In the genomic region with DNA sequence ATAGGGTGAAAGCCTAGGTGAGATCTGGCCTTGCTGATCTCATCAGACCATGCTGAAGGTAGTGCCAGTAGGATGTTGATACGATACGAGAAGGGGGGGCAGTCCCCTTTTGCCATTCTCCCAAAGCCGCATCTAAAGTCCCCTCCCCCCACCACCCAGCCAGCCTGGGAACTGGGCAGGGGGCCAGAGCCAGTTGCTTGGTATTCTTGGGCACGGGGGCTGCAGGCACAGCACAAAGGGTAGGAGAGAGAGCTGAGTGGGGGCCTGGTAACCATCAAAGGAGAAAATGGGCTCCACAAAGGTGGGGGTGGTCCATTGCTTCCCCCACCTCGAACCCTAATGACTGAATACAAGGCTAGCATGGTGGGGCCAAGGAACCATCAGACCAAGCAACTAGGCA, we compare ENCODE assay signal across 18 cellular contexts. TPM values are rescaled to one million over a fixed set of nuclear protein-coding genes. Genes with fewer than 3 reads are reported as not detected.
DNase-seq lines count a peak whose midpoint lies in the region; ATAC-seq and TF ChIP-seq lines count a peak whose summit lies in the region.
"Had no signal": no experiment of that assay in that cellular context is flagged by ENCODE, and none has a peak within 500 bp of the region (broad histone marks: within the 10 kb centered on the region; RNA-seq: fewer than 3 reads in every experiment).

No MANE protein-coding gene starts in this region.

- TF ChIP-seq POLR2A in thyroid gland (IDR thresholded peaks at IDR 0.05): no peak

- H3K27ac ChIP-seq in thyroid gland: peak overlapping the region in 2 of 3 donors; percentile 10 to 35
- H3K27ac ChIP-seq: HL-60, right lobe of liver, SK-N-MC had no signal

- CTCF ChIA-PET in activated naive CD4-positive, alpha-beta T cell treated with anti-CD3 and anti-CD28 coated beads for 36 hours (lab: Charles Lee): interaction anchor here (1.0 to 3.2 kb wide), 3 partner anchors 17 to 81 kb away, joined by 3 to 12 read pairs (median 6); no protein-coding TSS in a partner anchor
- CTCF ChIA-PET in activated naive CD4-positive, alpha-beta T cell treated with anti-CD3 and anti-CD28 coated beads, Interleukin-2, amount 10 ng/mL, durations not matched to agents 7 days and 5 days (lab: Charles Lee): interaction anchor here (0.8 to 1.2 kb wide), 3 partner anchors 41 to 149 kb away, joined by 3 read pairs; no protein-coding TSS in a partner anchor

- intact Hi-C loops in activated naive CD4-positive, alpha-beta T cell treated with anti-CD3 and anti-CD28 coated beads for 36 hours (cut with micrococcal nuclease): no loop called here
- intact Hi-C loops in thyroid gland (cut with DNase I): no loop called here

- H3K36me3 ChIP-seq in thyroid gland: peaks cover 35 to 37% of the 10 kb centered on the region in 2 donors

- H3K9me3 ChIP-seq in thyroid gland: no peaks in the 10 kb centered on the region
- H3K9me3 ChIP-seq: right lobe of liver, upper lobe of left lung had no signal

- no peaks in the 10 kb centered on the region for H3K27me3 ChIP-seq in thyroid gland
- H3K27me3 ChIP-seq: right lobe of liver, upper lobe of left lung had no signal

- no peak overlapping the region for H3K4me3 Mint-ChIP-seq in activated naive CD4-positive, alpha-beta T cell treated with anti-CD3 and anti-CD28 coated beads for 36 hours
- H3K4me3 Mint-ChIP-seq in activated naive CD4-positive, alpha-beta T cell treated with anti-CD3 and anti-CD28 coated beads, Interleukin-2, amount 10 ng/mL, durations not matched to agents 7 days and 5 days: no peak overlapping the region
- H3K4me3 Mint-ChIP-seq in chondrocyte (ENCODE audit: unreplicated experiment): no peak overlapping the region
- no peak overlapping the region for H3K4me3 Mint-ChIP-seq in nephron
- H3K4me3 Mint-ChIP-seq: WTC11 had no signal

- H3K27ac Mint-ChIP-seq in activated naive CD4-positive, alpha-beta T cell treated with anti-CD3 and anti-CD28 coated beads for 36 hours: peak overlapping the region; percentile 41
- no peak overlapping the region for H3K27ac Mint-ChIP-seq in activated naive CD4-positive, alpha-beta T cell treated with anti-CD3 and anti-CD28 coated beads, Interleukin-2, amount 10 ng/mL, durations not matched to agents 7 days and 5 days
- H3K27ac Mint-ChIP-seq in chondrocyte (ENCODE audit: unreplicated experiment) (peak overlapping the region; percentile 63), nephron (peak overlapping the region; percentile 21 to 74 (median 39))
- H3K27ac Mint-ChIP-seq: WTC11 had no signal

- 49 to 51% methylated on average over 5 of the region's 5 CpGs for WGBS in thyroid gland, 2 donors

- peaks cover 25% of the 10 kb centered on the region for H3K36me3 Mint-ChIP-seq in activated naive CD4-positive, alpha-beta T cell treated with anti-CD3 and anti-CD28 coated beads for 36 hours (ENCODE audit: low read depth)
- H3K36me3 Mint-ChIP-seq in activated naive CD4-positive, alpha-beta T cell treated with anti-CD3 and anti-CD28 coated beads, Interleukin-2, amount 10 ng/mL, durations not matched to agents 7 days and 5 days: peaks cover 15% of the 10 kb centered on the region
- H3K36me3 Mint-ChIP-seq in chondrocyte (ENCODE audit: low read depth) (peaks cover 45% of the 10 kb centered on the region), nephron (ENCODE audit: low read depth) (peaks cover 66% of the 10 kb centered on the region)

- peaks cover 28 to 52% of the 10 kb centered on the region in 2 donors for H3K4me1 ChIP-seq in thyroid gland

- H3K4me1 Mint-ChIP-seq in activated naive CD4-positive, alpha-beta T cell treated with anti-CD3 and anti-CD28 coated beads for 36 hours (ENCODE audit: low read depth): peaks cover 42% of the 10 kb centered on the region
- H3K4me1 Mint-ChIP-seq in activated naive CD4-positive, alpha-beta T cell treated with anti-CD3 and anti-CD28 coated beads, Interleukin-2, amount 10 ng/mL, durations not matched to agents 7 days and 5 days: peaks cover 18% of the 10 kb centered on the region
- H3K4me1 Mint-ChIP-seq in chondrocyte (ENCODE audit: low read depth) (peaks cover 58% of the 10 kb centered on the region), nephron (peaks cover 53% of the 10 kb centered on the region)

- TF ChIP-seq CTCF in chondrocyte (IDR thresholded peaks at IDR 0.05) (no peak), nephron (IDR thresholded peaks at IDR 0.05; ENCODE audit: unreplicated experiment in 3 of 3) (no peak), thyroid gland (IDR thresholded peaks at IDR 0.05) (no peak)

- no peak for DNase-seq in activated naive CD4-positive, alpha-beta T cell treated with anti-CD3 and anti-CD28 coated beads for 36 hours
- no peak for DNase-seq in activated naive CD4-positive, alpha-beta T cell treated with anti-CD3 and anti-CD28 coated beads, Interleukin-2, amount 10 ng/mL, durations not matched to agents 7 days and 5 days
- no peak for DNase-seq in chondrocyte (ENCODE audit: low spot score)
- peak in 1 of 2 donors; percentile 32 for DNase-seq in thyroid gland
- no peak for DNase-seq in DMS114 treated with DMSO at 0.1 percent for 48 hours (lab: John Stamatoyannopoulos, UW; ENCODE audit: unreplicated experiment)
- DNase-seq in Kasumi-1 (lab: John Stamatoyannopoulos, UW): no peak
- DNase-seq: activated T-cell treated with anti-CD3 and anti-CD28 coated beads, Interleukin-2, amount 50 U/mL, for 1 hour; DMS79; NCI-H2081; right lobe of liver; upper lobe of left lung had no signal

- ATAC-seq in GM18907 (IDR thresholded peaks at IDR 0.05; ENCODE audit: unreplicated experiment): no peak
- ATAC-seq: GM12878, right lobe of liver, WTC11 had no signal

- H3K27me3 Mint-ChIP-seq in activated naive CD4-positive, alpha-beta T cell treated with anti-CD3 and anti-CD28 coated beads for 36 hours (ENCODE audit: low read depth): no peaks in the 10 kb centered on the region
- no peaks in the 10 kb centered on the region for H3K27me3 Mint-ChIP-seq in activated naive CD4-positive, alpha-beta T cell treated with anti-CD3 and anti-CD28 coated beads, Interleukin-2, amount 10 ng/mL, durations not matched to agents 7 days and 5 days
- H3K27me3 Mint-ChIP-seq in chondrocyte (ENCODE audit: low read depth): no peaks in the 10 kb centered on the region
- no peaks in the 10 kb centered on the region for H3K27me3 Mint-ChIP-seq in nephron (ENCODE audit: low read depth)

- no peak overlapping the region for H3K4me3 ChIP-seq in thyroid gland (replicated peaks in 1 of 3)
- H3K4me3 ChIP-seq: GM12878, right lobe of liver, SK-N-MC, upper lobe of left lung had no signal

- H3K9me3 Mint-ChIP-seq in activated naive CD4-positive, alpha-beta T cell treated with anti-CD3 and anti-CD28 coated beads for 36 hours: no peaks in the 10 kb centered on the region
- H3K9me3 Mint-ChIP-seq in activated naive CD4-positive, alpha-beta T cell treated with anti-CD3 and anti-CD28 coated beads, Interleukin-2, amount 10 ng/mL, durations not matched to agents 7 days and 5 days: no peaks in the 10 kb centered on the region
- H3K9me3 Mint-ChIP-seq in chondrocyte (ENCODE audit: low read depth) (no peaks in the 10 kb centered on the region), nephron (no peaks in the 10 kb centered on the region)
- H3K9me3 Mint-ChIP-seq: WTC11 had no signal

RNA-seq across cellular contexts. Expression of gene PEA15, which starts 5.4 kb away (rescaled TPM):
- 10 to 100 TPM; 34.3 to 42.0 TPM for total RNA-seq in activated naive CD4-positive, alpha-beta T cell treated with anti-CD3 and anti-CD28 coated beads for 36 hours
- total RNA-seq in chondrocyte: 166 to 335 TPM (median 325 TPM) in 3 replicates
- total RNA-seq in thyroid gland: 10 to 100 TPM; 47.9 to 68.5 (median 50.2) TPM

RNA-seq across cellular contexts. Expression of gene CASQ1, which starts 20.2 kb away (rescaled TPM):
- not detected for total RNA-seq in activated naive CD4-positive, alpha-beta T cell treated with anti-CD3 and anti-CD28 coated beads for 36 hours
- total RNA-seq in chondrocyte (0.23 to 0.25 TPM in 2 of 3 replicates, not detected in the other), thyroid gland (not detected)
- total RNA-seq: bronchial epithelial cell had no signal

RNA-seq across cellular contexts. Expression of gene DCAF8, which starts 51.8 kb away (rescaled TPM):
- 100 to 1,000 TPM; 218 to 226 TPM for total RNA-seq in activated naive CD4-positive, alpha-beta T cell treated with anti-CD3 and anti-CD28 coated beads for 36 hours
- total RNA-seq in chondrocyte (88.4 to 130 TPM (median 93.7 TPM) in 3 replicates), thyroid gland (100 to 1,000 TPM; 221 to 239 (median 228) TPM)

RNA-seq across cellular contexts. Expression of gene ATP1A4, which starts 59.2 kb away (rescaled TPM):
- not detected for total RNA-seq in activated naive CD4-positive, alpha-beta T cell treated with anti-CD3 and anti-CD28 coated beads for 36 hours
- not detected in 3 replicates for total RNA-seq in chondrocyte
- not detected for total RNA-seq in thyroid gland
- total RNA-seq: bronchial epithelial cell, right lobe of liver had no signal
